ENCODE assay signal across 1 cellular context in the genomic region with DNA sequence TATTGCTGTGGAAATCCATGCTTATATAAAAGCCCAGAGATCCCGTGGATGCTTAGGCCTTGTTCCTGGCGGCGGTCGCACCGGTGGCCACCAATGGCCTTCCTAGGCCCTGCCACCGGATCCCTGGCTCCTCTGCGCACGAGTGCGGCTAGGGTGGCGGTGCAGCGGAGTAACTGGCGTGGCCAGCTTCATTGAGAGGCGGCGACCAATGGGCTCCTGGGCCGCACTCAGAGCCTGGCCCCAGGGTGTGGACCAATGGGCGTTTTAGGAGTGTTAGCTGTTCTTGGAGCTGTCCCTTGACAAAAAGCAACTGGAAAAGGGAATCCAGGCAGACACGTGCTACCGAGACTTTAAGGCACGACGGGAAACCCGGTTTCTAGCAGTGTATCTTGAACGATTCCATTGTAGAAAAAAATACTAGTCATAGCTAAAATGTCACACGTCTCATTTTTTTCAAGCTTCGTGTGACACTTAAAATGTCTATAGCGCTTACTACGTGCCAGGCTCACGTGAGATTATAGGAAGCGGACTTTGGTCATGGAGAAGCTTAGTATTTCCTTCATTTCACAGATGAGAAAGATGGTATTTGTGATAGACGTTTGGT.
TF ChIP-seq lines count a peak whose summit lies in the region.

No MANE protein-coding gene starts in this region.

TF ChIP-seq in K562, 482 proteins besides CTCF, POLR2A, EP300 and RAD21 (continued from another document and continues in another):
- TF ChIP-seq, protein P1, sequence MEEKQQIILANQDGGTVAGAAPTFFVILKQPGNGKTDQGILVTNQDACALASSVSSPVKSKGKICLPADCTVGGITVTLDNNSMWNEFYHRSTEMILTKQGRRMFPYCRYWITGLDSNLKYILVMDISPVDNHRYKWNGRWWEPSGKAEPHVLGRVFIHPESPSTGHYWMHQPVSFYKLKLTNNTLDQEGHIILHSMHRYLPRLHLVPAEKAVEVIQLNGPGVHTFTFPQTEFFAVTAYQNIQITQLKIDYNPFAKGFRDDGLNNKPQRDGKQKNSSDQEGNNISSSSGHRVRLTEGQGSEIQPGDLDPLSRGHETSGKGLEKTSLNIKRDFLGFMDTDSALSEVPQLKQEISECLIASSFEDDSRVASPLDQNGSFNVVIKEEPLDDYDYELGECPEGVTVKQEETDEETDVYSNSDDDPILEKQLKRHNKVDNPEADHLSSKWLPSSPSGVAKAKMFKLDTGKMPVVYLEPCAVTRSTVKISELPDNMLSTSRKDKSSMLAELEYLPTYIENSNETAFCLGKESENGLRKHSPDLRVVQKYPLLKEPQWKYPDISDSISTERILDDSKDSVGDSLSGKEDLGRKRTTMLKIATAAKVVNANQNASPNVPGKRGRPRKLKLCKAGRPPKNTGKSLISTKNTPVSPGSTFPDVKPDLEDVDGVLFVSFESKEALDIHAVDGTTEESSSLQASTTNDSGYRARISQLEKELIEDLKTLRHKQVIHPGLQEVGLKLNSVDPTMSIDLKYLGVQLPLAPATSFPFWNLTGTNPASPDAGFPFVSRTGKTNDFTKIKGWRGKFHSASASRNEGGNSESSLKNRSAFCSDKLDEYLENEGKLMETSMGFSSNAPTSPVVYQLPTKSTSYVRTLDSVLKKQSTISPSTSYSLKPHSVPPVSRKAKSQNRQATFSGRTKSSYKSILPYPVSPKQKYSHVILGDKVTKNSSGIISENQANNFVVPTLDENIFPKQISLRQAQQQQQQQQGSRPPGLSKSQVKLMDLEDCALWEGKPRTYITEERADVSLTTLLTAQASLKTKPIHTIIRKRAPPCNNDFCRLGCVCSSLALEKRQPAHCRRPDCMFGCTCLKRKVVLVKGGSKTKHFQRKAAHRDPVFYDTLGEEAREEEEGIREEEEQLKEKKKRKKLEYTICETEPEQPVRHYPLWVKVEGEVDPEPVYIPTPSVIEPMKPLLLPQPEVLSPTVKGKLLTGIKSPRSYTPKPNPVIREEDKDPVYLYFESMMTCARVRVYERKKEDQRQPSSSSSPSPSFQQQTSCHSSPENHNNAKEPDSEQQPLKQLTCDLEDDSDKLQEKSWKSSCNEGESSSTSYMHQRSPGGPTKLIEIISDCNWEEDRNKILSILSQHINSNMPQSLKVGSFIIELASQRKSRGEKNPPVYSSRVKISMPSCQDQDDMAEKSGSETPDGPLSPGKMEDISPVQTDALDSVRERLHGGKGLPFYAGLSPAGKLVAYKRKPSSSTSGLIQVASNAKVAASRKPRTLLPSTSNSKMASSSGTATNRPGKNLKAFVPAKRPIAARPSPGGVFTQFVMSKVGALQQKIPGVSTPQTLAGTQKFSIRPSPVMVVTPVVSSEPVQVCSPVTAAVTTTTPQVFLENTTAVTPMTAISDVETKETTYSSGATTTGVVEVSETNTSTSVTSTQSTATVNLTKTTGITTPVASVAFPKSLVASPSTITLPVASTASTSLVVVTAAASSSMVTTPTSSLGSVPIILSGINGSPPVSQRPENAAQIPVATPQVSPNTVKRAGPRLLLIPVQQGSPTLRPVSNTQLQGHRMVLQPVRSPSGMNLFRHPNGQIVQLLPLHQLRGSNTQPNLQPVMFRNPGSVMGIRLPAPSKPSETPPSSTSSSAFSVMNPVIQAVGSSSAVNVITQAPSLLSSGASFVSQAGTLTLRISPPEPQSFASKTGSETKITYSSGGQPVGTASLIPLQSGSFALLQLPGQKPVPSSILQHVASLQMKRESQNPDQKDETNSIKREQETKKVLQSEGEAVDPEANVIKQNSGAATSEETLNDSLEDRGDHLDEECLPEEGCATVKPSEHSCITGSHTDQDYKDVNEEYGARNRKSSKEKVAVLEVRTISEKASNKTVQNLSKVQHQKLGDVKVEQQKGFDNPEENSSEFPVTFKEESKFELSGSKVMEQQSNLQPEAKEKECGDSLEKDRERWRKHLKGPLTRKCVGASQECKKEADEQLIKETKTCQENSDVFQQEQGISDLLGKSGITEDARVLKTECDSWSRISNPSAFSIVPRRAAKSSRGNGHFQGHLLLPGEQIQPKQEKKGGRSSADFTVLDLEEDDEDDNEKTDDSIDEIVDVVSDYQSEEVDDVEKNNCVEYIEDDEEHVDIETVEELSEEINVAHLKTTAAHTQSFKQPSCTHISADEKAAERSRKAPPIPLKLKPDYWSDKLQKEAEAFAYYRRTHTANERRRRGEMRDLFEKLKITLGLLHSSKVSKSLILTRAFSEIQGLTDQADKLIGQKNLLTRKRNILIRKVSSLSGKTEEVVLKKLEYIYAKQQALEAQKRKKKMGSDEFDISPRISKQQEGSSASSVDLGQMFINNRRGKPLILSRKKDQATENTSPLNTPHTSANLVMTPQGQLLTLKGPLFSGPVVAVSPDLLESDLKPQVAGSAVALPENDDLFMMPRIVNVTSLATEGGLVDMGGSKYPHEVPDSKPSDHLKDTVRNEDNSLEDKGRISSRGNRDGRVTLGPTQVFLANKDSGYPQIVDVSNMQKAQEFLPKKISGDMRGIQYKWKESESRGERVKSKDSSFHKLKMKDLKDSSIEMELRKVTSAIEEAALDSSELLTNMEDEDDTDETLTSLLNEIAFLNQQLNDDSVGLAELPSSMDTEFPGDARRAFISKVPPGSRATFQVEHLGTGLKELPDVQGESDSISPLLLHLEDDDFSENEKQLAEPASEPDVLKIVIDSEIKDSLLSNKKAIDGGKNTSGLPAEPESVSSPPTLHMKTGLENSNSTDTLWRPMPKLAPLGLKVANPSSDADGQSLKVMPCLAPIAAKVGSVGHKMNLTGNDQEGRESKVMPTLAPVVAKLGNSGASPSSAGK (IDR thresholded peaks at IDR 0.05) = peak; percentile 81
- TF ChIP-seq, protein P2, sequence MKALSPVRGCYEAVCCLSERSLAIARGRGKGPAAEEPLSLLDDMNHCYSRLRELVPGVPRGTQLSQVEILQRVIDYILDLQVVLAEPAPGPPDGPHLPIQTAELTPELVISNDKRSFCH (CRISPR knock-in tag; IDR thresholded peaks at IDR 0.05) = no peak
- TF ChIP-seq, protein P2 (tag; IDR thresholded peaks at IDR 0.05) = no peak
- TF ChIP-seq SIN3B (IDR thresholded peaks at IDR 0.05; ENCODE audit: low read depth) = no peak
- TF ChIP-seq JUND (IDR thresholded peaks at IDR 0.05; ENCODE audit: borderline replicate concordance, low read depth, low read length) = peak; percentile 7; the same call in 1 of the 2 replicates
- no peak; the same call in 2 of the 3 replicates for TF ChIP-seq JUND (tag; IDR thresholded peaks at IDR 0.05; ENCODE audit: borderline replicate concordance, low read depth, low read length)
- TF ChIP-seq CREB1 (IDR thresholded peaks at IDR 0.05) = no peak
- TF ChIP-seq CREB1 (CRISPR knock-in tag; IDR thresholded peaks at IDR 0.05) = peak; percentile 64; the same call in 1 of the 2 replicates
- TF ChIP-seq ZBED1 (IDR thresholded peaks at IDR 0.05) = 0 out of 2 replicates have a peak, but pooled peaks have one; percentile 20
- 0 out of 2 replicates have a peak, but pooled peaks have one; percentile 5 for TF ChIP-seq TEAD4 (IDR thresholded peaks at IDR 0.05; ENCODE audit: low read length)
- no peak for TF ChIP-seq TEAD4 (CRISPR knock-in tag; IDR thresholded peaks at IDR 0.05; ENCODE audit: borderline replicate concordance)
- TF ChIP-seq EZH2 (IDR thresholded peaks at IDR 0.05; ENCODE audit: borderline replicate concordance, low read depth, low read length) = no peak
- peak; percentile 8 for TF ChIP-seq SNRNP70 (optimal IDR thresholded peaks at IDR 0.05; ENCODE audit: low read depth, low read length)
- TF ChIP-seq POLR2H (tag; IDR thresholded peaks at IDR 0.05; ENCODE audit: low read depth) = peak; percentile 75
- TF ChIP-seq, protein P3, sequence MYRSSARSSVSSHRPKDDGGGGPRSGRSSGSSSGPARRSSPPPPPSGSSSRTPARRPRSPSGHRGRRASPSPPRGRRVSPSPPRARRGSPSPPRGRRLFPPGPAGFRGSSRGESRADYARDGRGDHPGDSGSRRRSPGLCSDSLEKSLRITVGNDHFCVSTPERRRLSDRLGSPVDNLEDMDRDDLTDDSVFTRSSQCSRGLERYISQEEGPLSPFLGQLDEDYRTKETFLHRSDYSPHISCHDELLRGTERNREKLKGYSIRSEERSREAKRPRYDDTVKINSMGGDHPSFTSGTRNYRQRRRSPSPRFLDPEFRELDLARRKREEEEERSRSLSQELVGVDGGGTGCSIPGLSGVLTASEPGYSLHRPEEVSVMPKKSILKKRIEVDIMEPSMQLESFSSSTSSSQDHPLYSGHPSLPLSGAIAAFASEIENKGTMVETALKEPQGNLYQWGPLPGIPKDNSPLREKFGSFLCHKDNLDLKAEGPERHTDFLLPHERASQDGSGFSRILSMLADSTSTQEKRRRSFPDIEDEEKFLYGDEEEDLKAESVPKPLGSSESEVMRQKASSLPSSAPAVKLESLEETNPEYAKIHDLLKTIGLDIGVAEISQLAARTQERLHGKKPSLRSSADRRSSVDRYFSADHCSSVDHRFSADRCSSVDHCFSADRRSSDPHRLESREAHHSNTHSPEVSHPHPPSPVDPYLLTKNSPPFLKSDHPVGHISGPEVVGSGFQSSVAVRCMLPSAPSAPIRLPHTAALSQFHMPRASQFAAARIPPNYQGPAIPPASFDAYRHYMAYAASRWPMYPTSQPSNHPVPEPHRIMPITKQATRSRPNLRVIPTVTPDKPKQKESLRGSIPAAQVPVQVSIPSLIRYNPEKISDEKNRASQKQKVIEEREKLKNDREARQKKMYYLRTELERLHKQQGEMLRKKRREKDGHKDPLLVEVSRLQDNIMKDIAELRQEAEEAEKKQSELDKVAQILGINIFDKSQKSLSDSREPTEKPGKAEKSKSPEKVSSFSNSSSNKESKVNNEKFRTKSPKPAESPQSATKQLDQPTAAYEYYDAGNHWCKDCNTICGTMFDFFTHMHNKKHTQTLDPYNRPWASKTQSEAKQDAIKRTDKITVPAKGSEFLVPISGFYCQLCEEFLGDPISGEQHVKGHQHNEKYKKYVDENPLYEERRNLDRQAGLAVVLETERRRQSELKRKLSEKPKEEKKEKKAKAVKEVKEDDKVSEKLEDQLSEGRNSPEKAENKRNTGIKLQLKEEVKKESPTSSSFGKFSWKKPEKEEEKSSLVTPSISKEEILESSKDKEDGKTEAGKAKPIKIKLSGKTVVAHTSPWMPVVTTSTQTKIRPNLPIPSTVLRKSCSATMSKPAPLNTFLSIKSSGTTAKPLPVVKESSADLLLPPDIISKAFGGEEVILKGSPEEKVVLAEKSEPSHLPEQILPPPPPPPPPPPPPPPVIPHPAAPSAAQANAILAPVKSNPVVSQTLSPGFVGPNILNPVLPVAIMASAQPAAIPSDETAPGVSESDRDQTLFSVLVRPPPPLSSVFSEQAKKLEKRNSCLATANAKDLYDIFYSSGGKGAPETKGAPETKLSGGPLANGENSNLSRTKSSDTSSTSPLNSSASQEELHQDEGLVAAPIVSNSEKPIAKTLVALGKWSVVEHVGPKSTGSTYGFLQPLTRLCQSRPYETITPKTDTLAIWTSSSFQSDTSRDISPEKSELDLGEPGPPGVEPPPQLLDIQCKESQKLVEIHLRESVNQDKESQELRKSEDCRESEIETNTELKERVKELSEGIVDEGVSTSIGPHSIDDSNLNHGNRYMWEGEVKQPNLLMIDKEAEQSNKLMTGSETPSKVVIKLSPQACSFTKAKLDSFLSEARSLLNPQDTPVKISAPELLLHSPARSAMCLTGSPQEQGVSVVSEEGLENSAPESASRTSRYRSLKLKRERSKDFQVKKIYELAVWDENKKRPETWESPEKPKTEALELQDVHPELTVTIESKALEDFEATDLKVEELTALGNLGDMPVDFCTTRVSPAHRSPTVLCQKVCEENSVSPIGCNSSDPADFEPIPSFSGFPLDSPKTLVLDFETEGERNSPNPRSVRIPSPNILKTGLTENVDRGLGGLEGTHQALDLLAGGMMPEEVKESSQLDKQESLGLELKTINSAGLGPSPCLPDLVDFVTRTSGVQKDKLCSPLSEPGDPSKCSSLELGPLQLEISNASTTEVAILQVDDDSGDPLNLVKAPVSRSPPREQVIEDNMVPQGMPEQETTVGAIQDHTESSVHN (IDR thresholded peaks at IDR 0.05; ENCODE audit: borderline replicate concordance in 1 of 2, low read depth in 1 of 2) = 0 out of 4 replicates have a peak, but pooled peaks of 1 of the 2 experiments have one; percentile 35
- TF ChIP-seq ZNF23 (CRISPR knock-in tag; IDR thresholded peaks at IDR 0.05) = no peak
- TF ChIP-seq CTBP1 (IDR thresholded peaks at IDR 0.05; ENCODE audit: borderline replicate concordance) = 0 out of 2 replicates have a peak, but pooled peaks have one; percentile 31
- TF ChIP-seq ZC3H11A (IDR thresholded peaks at IDR 0.05; ENCODE audit: low read depth, low read length) = no peak
- TF ChIP-seq MXI1 (IDR thresholded peaks at IDR 0.05; ENCODE audit: low read depth, low read length) = peak; percentile 52
- TF ChIP-seq ZNF583 (CRISPR knock-in tag; IDR thresholded peaks at IDR 0.05) = no peak
- TF ChIP-seq, protein P4, sequence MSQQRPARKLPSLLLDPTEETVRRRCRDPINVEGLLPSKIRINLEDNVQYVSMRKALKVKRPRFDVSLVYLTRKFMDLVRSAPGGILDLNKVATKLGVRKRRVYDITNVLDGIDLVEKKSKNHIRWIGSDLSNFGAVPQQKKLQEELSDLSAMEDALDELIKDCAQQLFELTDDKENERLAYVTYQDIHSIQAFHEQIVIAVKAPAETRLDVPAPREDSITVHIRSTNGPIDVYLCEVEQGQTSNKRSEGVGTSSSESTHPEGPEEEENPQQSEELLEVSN (IDR thresholded peaks at IDR 0.05; ENCODE audit: borderline replicate concordance in 1 of 2, extremely low read depth in 1 of 2, insufficient read depth in 1 of 2, insufficient read length in 1 of 2, low read depth in 1 of 2, low read length in 1 of 2, poor library complexity in 1 of 2, severe bottlenecking in 1 of 2) = peak in 1 of 2 experiments; percentile 26
- peak; percentile 66; the same call in 1 of the 2 replicates for TF ChIP-seq GABPB1 (CRISPR knock-in tag; IDR thresholded peaks at IDR 0.05)
- TF ChIP-seq, protein P5, sequence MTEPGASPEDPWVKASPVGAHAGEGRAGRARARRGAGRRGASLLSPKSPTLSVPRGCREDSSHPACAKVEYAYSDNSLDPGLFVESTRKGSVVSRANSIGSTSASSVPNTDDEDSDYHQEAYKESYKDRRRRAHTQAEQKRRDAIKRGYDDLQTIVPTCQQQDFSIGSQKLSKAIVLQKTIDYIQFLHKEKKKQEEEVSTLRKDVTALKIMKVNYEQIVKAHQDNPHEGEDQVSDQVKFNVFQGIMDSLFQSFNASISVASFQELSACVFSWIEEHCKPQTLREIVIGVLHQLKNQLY (CRISPR knock-in tag; conservative IDR thresholded peaks at IDR 0.05) = 0 out of 4 replicates have a peak, but pooled peaks of 1 of the 2 experiments have one; percentile 52
- peak; percentile 78; the same call in 1 of the 2 replicates for TF ChIP-seq NR2C2 (CRISPR knock-in tag; IDR thresholded peaks at IDR 0.05)
- TF ChIP-seq NR2C2 (tag; IDR thresholded peaks at IDR 0.05) = no peak
- no peak for TF ChIP-seq STAT5B (CRISPR knock-in tag; IDR thresholded peaks at IDR 0.05)
- TF ChIP-seq CBX2 (IDR thresholded peaks at IDR 0.05; ENCODE audit: insufficient read depth, low read length, poor library complexity, severe bottlenecking) = no peak
- no peak for TF ChIP-seq BCL6 (CRISPR knock-in tag; IDR thresholded peaks at IDR 0.05)
- no peak for TF ChIP-seq STAT5A (IDR thresholded peaks at IDR 0.05; ENCODE audit: borderline replicate concordance, low read length)
- no peak for TF ChIP-seq TRIM28 (IDR thresholded peaks at IDR 0.05)
- peak; percentile 71 to 79 for TF ChIP-seq NRF1 (conservative IDR thresholded peaks at IDR 0.05 in 1 of 2, IDR thresholded peaks at IDR 0.05 in 1 of 2)
